ENCODE assay signal across 18 cellular contexts in the genomic region with DNA sequence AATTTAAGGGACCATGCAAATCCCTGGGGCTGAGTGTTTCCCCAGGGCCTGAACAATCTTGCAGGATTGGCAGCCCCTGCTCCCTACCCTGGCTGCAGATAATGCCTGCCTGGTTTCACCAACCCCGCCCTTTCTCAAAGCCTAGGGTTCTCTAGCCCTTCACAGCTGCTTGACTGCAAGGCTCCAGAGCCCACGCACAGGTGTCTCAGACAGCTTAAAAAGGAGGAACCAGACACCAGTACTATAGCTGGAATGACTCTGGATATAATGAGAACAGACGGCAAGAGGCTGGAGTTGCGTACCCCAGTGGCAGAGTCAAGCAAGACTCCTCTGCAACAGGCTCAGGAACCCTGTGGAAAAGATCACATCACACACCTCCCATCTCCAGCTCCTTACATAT. TPM values are rescaled to one million over a fixed set of nuclear protein-coding genes. Genes with fewer than 3 reads are reported as not detected.
A peak's percentile ranks its signal among the peaks of the same experiment; 100 is the strongest.
DNase-seq lines count a peak whose midpoint lies in the region; ATAC-seq and TF ChIP-seq lines count a peak whose summit lies in the region.
"Had no signal": no experiment of that assay in that cellular context is flagged by ENCODE, and none has a peak within 500 bp of the region (broad histone marks: within the 10 kb centered on the region; RNA-seq: fewer than 3 reads in every experiment).

No MANE protein-coding gene starts in this region.

- no peak for TF ChIP-seq EP300 in SK-N-SH (IDR thresholded peaks at IDR 0.05; ENCODE audit: borderline replicate concordance in 1 of 2, low read depth in 1 of 2, low read length in 1 of 2)

- peak overlapping the region; percentile 72 for H3K27ac ChIP-seq in colonic mucosa
- H3K27ac ChIP-seq in parathyroid adenoma, result peak overlapping the region; percentile 96
- H3K27ac ChIP-seq in SK-N-SH (ENCODE audit: low read depth in 2 of 2, low read length in 1 of 2), result no peak overlapping the region
- H3K27ac ChIP-seq: thoracic aorta had no signal

- H3K27me3 Mint-ChIP-seq in stimulated activated naive CD8-positive, alpha-beta T cell treated with anti-CD3 and anti-CD28 coated beads, Interleukin-15, Interleukin-2, amounts not matched to agents 100 ng/mL and 50 ng/mL, for 24 hours, result no peaks in the 10 kb centered on the region
- no peaks in the 10 kb centered on the region for H3K27me3 Mint-ChIP-seq in stimulated activated naive CD8-positive, alpha-beta T cell treated with anti-CD3 and anti-CD28 coated beads, Interleukin-15, amount 100 ng/mL, for 72 hours
- H3K27me3 Mint-ChIP-seq: activated CD4-positive, alpha-beta T cell treated with anti-CD3 and anti-CD28 coated beads for 36 hours; progenitor cell of endocrine pancreas had no signal

- no peak for ATAC-seq in stimulated activated naive CD8-positive, alpha-beta T cell treated with anti-CD3 and anti-CD28 coated beads, Interleukin-15, amount 100 ng/mL, for 72 hours
- no peak for ATAC-seq in GM18519 (IDR thresholded peaks at IDR 0.05; ENCODE audit: low FRiP score, unreplicated experiment)
- ATAC-seq: activated CD4-positive, alpha-beta T cell treated with anti-CD3 and anti-CD28 coated beads for 36 hours had no signal

- TF ChIP-seq CTCF in colonic mucosa (IDR thresholded peaks at IDR 0.05) (no peak), parathyroid adenoma (IDR thresholded peaks at IDR 0.05) (no peak), SK-N-SH (IDR thresholded peaks at IDR 0.05) (no peak)

- no peak for TF ChIP-seq RAD21 in SK-N-SH (IDR thresholded peaks at IDR 0.05; ENCODE audit: low read length)

- no peaks in the 10 kb centered on the region for H3K27me3 ChIP-seq in colonic mucosa
- H3K27me3 ChIP-seq in parathyroid adenoma (ENCODE audit: control insufficient read depth, insufficient read depth, low read length), result no peaks in the 10 kb centered on the region
- no peaks in the 10 kb centered on the region for H3K27me3 ChIP-seq in SK-N-SH (ENCODE audit: insufficient read depth)

- H3K36me3 Mint-ChIP-seq in stimulated activated naive CD8-positive, alpha-beta T cell treated with anti-CD3 and anti-CD28 coated beads, Interleukin-15, Interleukin-2, amounts not matched to agents 100 ng/mL and 50 ng/mL, for 24 hours (ENCODE audit: low read depth), result peaks cover 85% of the 10 kb centered on the region

- peak overlapping the region; percentile 49 for H3K27ac Mint-ChIP-seq in stimulated activated naive CD8-positive, alpha-beta T cell treated with anti-CD3 and anti-CD28 coated beads, Interleukin-15, Interleukin-2, amounts not matched to agents 100 ng/mL and 50 ng/mL, for 24 hours
- no peak overlapping the region for H3K27ac Mint-ChIP-seq in stimulated activated naive CD8-positive, alpha-beta T cell treated with anti-CD3 and anti-CD28 coated beads, Interleukin-15, amount 100 ng/mL, for 72 hours
- H3K27ac Mint-ChIP-seq: activated CD4-positive, alpha-beta T cell treated with anti-CD3 and anti-CD28 coated beads for 36 hours; endodermal cell; progenitor cell of endocrine pancreas had no signal

- 96% methylated on average over 3 of the region's 4 CpGs for WGBS in SK-N-SH (ENCODE audit: low lambda C conversion rate)

- CTCF ChIA-PET in SK-N-SH (lab: Yijun Ruan, JAX) (interaction anchor here (1.0 to 16.3 kb wide), 4 partner anchors 10 to 59 kb away, joined by 3 to 441 read pairs (median 19); no protein-coding TSS in a partner anchor), HEK293T (lab: Yijun Ruan, JAX) (interaction anchor here (1.2 kb wide), 1 partner anchor 19 kb away, joined by 3 read pairs; no protein-coding TSS in a partner anchor)

- peaks cover 4% of the 10 kb centered on the region for H3K4me1 Mint-ChIP-seq in stimulated activated naive CD8-positive, alpha-beta T cell treated with anti-CD3 and anti-CD28 coated beads, Interleukin-15, Interleukin-2, amounts not matched to agents 100 ng/mL and 50 ng/mL, for 24 hours (ENCODE audit: low read depth)
- H3K4me1 Mint-ChIP-seq in stimulated activated naive CD8-positive, alpha-beta T cell treated with anti-CD3 and anti-CD28 coated beads, Interleukin-15, amount 100 ng/mL, for 72 hours, result peaks cover 9% of the 10 kb centered on the region
- H3K4me1 Mint-ChIP-seq: activated CD4-positive, alpha-beta T cell treated with anti-CD3 and anti-CD28 coated beads for 36 hours had no signal

- no peak for DNase-seq in stimulated activated naive CD8-positive, alpha-beta T cell treated with anti-CD3 and anti-CD28 coated beads, Interleukin-15, amount 100 ng/mL, for 72 hours
- DNase-seq in colonic mucosa, result no peak
- DNase-seq in SK-N-SH, result no peak
- DNase-seq in NCI-H69 (lab: John Stamatoyannopoulos, UW), result no peak
- no peak for DNase-seq in HEK293T (ENCODE audit: extremely low spot score)
- DNase-seq: activated CD4-positive, alpha-beta T cell treated with anti-CD3 and anti-CD28 coated beads for 36 hours; activated naive CD4-positive, alpha-beta T cell treated with Interleukin-2 at 50 U/mL for 16 hours; COR-L47; endodermal cell; left ventricle myocardium inferior; MM.1S; NCI-H1694; NCI-H345 had no signal

- POLR2A ChIA-PET in SK-N-SH (lab: Yijun Ruan, JAX) (no interaction called here), HEK293T (lab: Yijun Ruan, JAX) (interaction anchor here (0.5 kb wide), 1 partner anchor 57 kb away, joined by 3 read pairs; no protein-coding TSS in a partner anchor)

- H3K36me3 ChIP-seq in colonic mucosa (no peaks in the 10 kb centered on the region), parathyroid adenoma (ENCODE audit: control insufficient read depth, insufficient read depth, low read length) (no peaks in the 10 kb centered on the region), SK-N-SH (replicated peaks in 1 of 2; ENCODE audit: control insufficient read depth in 1 of 2, insufficient read depth in 2 of 2, low read length in 1 of 2) (peaks cover 23 to 43% of the 10 kb centered on the region in 2 experiments)

- no peaks in the 10 kb centered on the region for H4K20me1 ChIP-seq in SK-N-SH (ENCODE audit: insufficient read depth)

- H3K9me3 ChIP-seq in colonic mucosa, result no peaks in the 10 kb centered on the region
- no peaks in the 10 kb centered on the region for H3K9me3 ChIP-seq in parathyroid adenoma (ENCODE audit: control insufficient read depth, low read length)
- no peaks in the 10 kb centered on the region for H3K9me3 ChIP-seq in SK-N-SH
- H3K9me3 ChIP-seq: left ventricle myocardium inferior, thoracic aorta had no signal

- H3K9ac ChIP-seq in colonic mucosa (ENCODE audit: low read depth in 2 of 2, low read length in 2 of 2) (peak overlapping the region in 1 of 2 donors; percentile 39), parathyroid adenoma (no peak overlapping the region), SK-N-SH (no peak overlapping the region)

- H3K4me1 ChIP-seq in colonic mucosa (peaks cover 12% of the 10 kb centered on the region), parathyroid adenoma (peaks cover 67% of the 10 kb centered on the region), SK-N-SH (ENCODE audit: control insufficient read depth in 1 of 2, insufficient read depth in 2 of 2, low read depth in 1 of 2, low read length in 1 of 2) (peaks cover 0 to 3% of the 10 kb centered on the region in 2 experiments; a peak in 1 of 4 replicates)

- no peaks in the 10 kb centered on the region for H3K9me3 Mint-ChIP-seq in stimulated activated naive CD8-positive, alpha-beta T cell treated with anti-CD3 and anti-CD28 coated beads, Interleukin-15, Interleukin-2, amounts not matched to agents 100 ng/mL and 50 ng/mL, for 24 hours
- no peaks in the 10 kb centered on the region for H3K9me3 Mint-ChIP-seq in stimulated activated naive CD8-positive, alpha-beta T cell treated with anti-CD3 and anti-CD28 coated beads, Interleukin-15, amount 100 ng/mL, for 72 hours
- H3K9me3 Mint-ChIP-seq: endodermal cell had no signal

- H2AFZ ChIP-seq in parathyroid adenoma, result no peak overlapping the region
- H2AFZ ChIP-seq in SK-N-SH (ENCODE audit: low read depth), result no peak overlapping the region

- no peaks in the 10 kb centered on the region for H3K9me2 ChIP-seq in SK-N-SH

- no peak overlapping the region for H3K4me3 Mint-ChIP-seq in stimulated activated naive CD8-positive, alpha-beta T cell treated with anti-CD3 and anti-CD28 coated beads, Interleukin-15, Interleukin-2, amounts not matched to agents 100 ng/mL and 50 ng/mL, for 24 hours
- H3K4me3 Mint-ChIP-seq in stimulated activated naive CD8-positive, alpha-beta T cell treated with anti-CD3 and anti-CD28 coated beads, Interleukin-15, amount 100 ng/mL, for 72 hours, result no peak overlapping the region
- H3K4me3 Mint-ChIP-seq: activated CD4-positive, alpha-beta T cell treated with anti-CD3 and anti-CD28 coated beads for 36 hours; endodermal cell had no signal

- H3K79me2 ChIP-seq in parathyroid adenoma (peaks cover 3% of the 10 kb centered on the region), SK-N-SH (ENCODE audit: insufficient read depth) (no peaks in the 10 kb centered on the region)

- H3K4me2 ChIP-seq in parathyroid adenoma (ENCODE audit: low read length) (no peak overlapping the region), SK-N-SH (no peak overlapping the region)

- intact Hi-C loops in colonic mucosa (cut with DNase I), result no loop called here

- H3K4me3 ChIP-seq in colonic mucosa (no peak overlapping the region), parathyroid adenoma (ENCODE audit: low read depth, low read length) (no peak overlapping the region), SK-N-SH (ENCODE audit: low read depth in 2 of 2, low read length in 1 of 2) (no peak overlapping the region)
- H3K4me3 ChIP-seq: left ventricle myocardium inferior, thoracic aorta had no signal

- no peaks in the 10 kb centered on the region for H3F3A ChIP-seq in SK-N-SH (replicated peaks; ENCODE audit: insufficient read depth)

TF ChIP-seq in SK-N-SH, 30 proteins besides CTCF, POLR2A, EP300 and RAD21 (continues in another document):
- no peak for TF ChIP-seq RXRA (IDR thresholded peaks at IDR 0.05; ENCODE audit: borderline replicate concordance, low read depth)
- TF ChIP-seq MEF2A (IDR thresholded peaks at IDR 0.05; ENCODE audit: borderline replicate concordance, low read depth), result no peak

TF ChIP-seq in HEK293T, 16 proteins besides CTCF, POLR2A, EP300 and RAD21 (continues in another document):
- TF ChIP-seq TARDBP (IDR thresholded peaks at IDR 0.05) (no peak), ELF4 (IDR thresholded peaks at IDR 0.05) (no peak), FOXK2 (IDR thresholded peaks at IDR 0.05) (no peak), SUZ12 (IDR thresholded peaks at IDR 0.05) (no peak), CTBP1 (IDR thresholded peaks at IDR 0.05; ENCODE audit: borderline replicate concordance) (no peak), SP1 (IDR thresholded peaks at IDR 0.05) (no peak), NFRKB (IDR thresholded peaks at IDR 0.05) (no peak)

RNA-seq across cellular contexts. Expression of gene TNIP1, which starts 25.2 kb away (rescaled TPM):
- 100 to 1,000 TPM; 153 to 220 TPM for total RNA-seq in colonic mucosa
- 39.4 and 46.2 TPM in 2 replicates for polyA plus RNA-seq in SK-N-SH (2012; rRNA removed)
- 33.3 and 41.5 TPM in 2 replicates for polyA plus RNA-seq in SK-N-SH (2012; cell fraction: cytosol; rRNA removed)
- polyA plus RNA-seq in SK-N-SH (2012; cell fraction: nucleus; rRNA removed), result 36.6 and 41.8 TPM in 2 replicates

RNA-seq across cellular contexts. Expression of gene ANXA6, which starts 51.5 kb away (rescaled TPM):
- 10 to 100 TPM; 21.2 to 39.8 TPM for total RNA-seq in colonic mucosa
- polyA plus RNA-seq in SK-N-SH (2012; rRNA removed), result 87.5 and 101 TPM in 2 replicates
- 81.3 and 90.1 TPM in 2 replicates for polyA plus RNA-seq in SK-N-SH (2012; cell fraction: cytosol; rRNA removed)
- polyA plus RNA-seq in SK-N-SH (2012; cell fraction: nucleus; rRNA removed), result 83.3 and 89.2 TPM in 2 replicates

Comparison
In these comparisons a context has a peak if more than half of its experiments do, and no peak if none do; other contexts are left out.
1. H3K27ac ChIP-seq: peak in colonic mucosa (single experiment) and parathyroid adenoma (single experiment); none in SK-N-SH (0 of 2).